ENCODE assay signal across 21 cellular contexts in genomic region chr13:89852570-89852969, GRCh38.
DNase-seq lines count a peak whose midpoint lies in the region; ATAC-seq and TF ChIP-seq lines count a peak whose summit lies in the region.
"Had no signal": no experiment of that assay in that cellular context is flagged by ENCODE, and none has a peak within 500 bp of the region (broad histone marks: within the 10 kb centered on the region; RNA-seq: fewer than 3 reads in every experiment).

No MANE protein-coding gene starts in this region.

- intact Hi-C loops in CD14-positive monocyte (cut with micrococcal nuclease) = no loop called here

- DNase-seq in GM13977 (ENCODE audit: low spot score) (peak; percentile 6), GM03348 (ENCODE audit: low spot score) (no peak), CD14-positive monocyte (ENCODE audit: low spot score) (no peak), NCI-H2107 treated with DMSO at 0.1 percent for 48 hours (lab: John Stamatoyannopoulos, UW; ENCODE audit: unreplicated experiment) (no peak)
- DNase-seq in natural killer cell treated with Interleukin-12 subunit alpha and Interleukin-12 subunit beta and Interleukin-15 and Interleukin-18, amount 100 ng/mL, for 72 hours (ENCODE audit: low spot score) = no peak
- DNase-seq: GM23248; H9; HFFc6; Kasumi-1; NCI-H1417 treated with DMSO at 0.1 percent for 48 hours; NCI-H187 treated with DMSO at 0.1 percent for 48 hours; NCI-H2107; NCI-H69; NK-92 treated with Interleukin-12 subunit alpha and Interleukin-12 subunit beta, amount 100 ng/mL, for 24 hours; SIG-M5; T-cell had no signal

- no peaks in the 10 kb centered on the region for H3K36me3 ChIP-seq in OCI-LY3 (replicated peaks; ENCODE audit: low read depth, low read length)

- no peak overlapping the region for H2AFZ ChIP-seq in OCI-LY3 (ENCODE audit: low read depth, low read length)
- H2AFZ ChIP-seq: GM23248 had no signal

- no peaks in the 10 kb centered on the region for H3K27me3 Mint-ChIP-seq in natural killer cell treated with Interleukin-12 subunit alpha and Interleukin-12 subunit beta and Interleukin-15 and Interleukin-18, amount 100 ng/mL, for 72 hours
- no peaks in the 10 kb centered on the region for H3K27me3 Mint-ChIP-seq in CD14-positive monocyte (ENCODE audit: low read depth in 3 of 3)
- H3K27me3 Mint-ChIP-seq: T-cell had no signal

- H3K9me3 Mint-ChIP-seq in natural killer cell treated with Interleukin-12 subunit alpha and Interleukin-12 subunit beta and Interleukin-15 and Interleukin-18, amount 100 ng/mL, for 72 hours = peaks cover 10% of the 10 kb centered on the region
- peaks cover 0 to 6% (median 4%) of the 10 kb centered on the region in 7 donors for H3K9me3 Mint-ChIP-seq in CD14-positive monocyte
- H3K9me3 Mint-ChIP-seq: H9, HFFc6 had no signal

- in situ Hi-C loops in GM13977 (cut with MboI; ENCODE audit: low pct_unique_long_range_greater_than_20kb, low sequenced_read_pairs, unreplicated experiment) = no loop called here

- peaks cover 12% of the 10 kb centered on the region for H3K4me1 ChIP-seq in OCI-LY3 (ENCODE audit: low read length)

- H3K27ac Mint-ChIP-seq in natural killer cell treated with Interleukin-12 subunit alpha and Interleukin-12 subunit beta and Interleukin-15 and Interleukin-18, amount 100 ng/mL, for 72 hours = no peak overlapping the region
- no peak overlapping the region for H3K27ac Mint-ChIP-seq in CD14-positive monocyte
- H3K27ac Mint-ChIP-seq: H9, HFFc6, T-cell had no signal

- H3K4me1 Mint-ChIP-seq in natural killer cell treated with Interleukin-12 subunit alpha and Interleukin-12 subunit beta and Interleukin-15 and Interleukin-18, amount 100 ng/mL, for 72 hours (ENCODE audit: low read depth in 2 of 2) = no peaks in the 10 kb centered on the region
- H3K4me1 Mint-ChIP-seq in CD14-positive monocyte = no peaks in the 10 kb centered on the region
- H3K4me1 Mint-ChIP-seq: H9, T-cell had no signal

- H3K36me3 Mint-ChIP-seq in natural killer cell treated with Interleukin-12 subunit alpha and Interleukin-12 subunit beta and Interleukin-15 and Interleukin-18, amount 100 ng/mL, for 72 hours = no peaks in the 10 kb centered on the region
- no peaks in the 10 kb centered on the region for H3K36me3 Mint-ChIP-seq in CD14-positive monocyte
- H3K36me3 Mint-ChIP-seq: T-cell had no signal

- H4K20me1 ChIP-seq in OCI-LY3 (ENCODE audit: insufficient read depth, low read length) = no peaks in the 10 kb centered on the region

- H3K4me3 ChIP-seq in OCI-LY3 (ENCODE audit: low read length) = no peak overlapping the region
- H3K4me3 ChIP-seq: GM23248 had no signal

- no peak overlapping the region for H3K9ac ChIP-seq in OCI-LY3 (ENCODE audit: low read length)
- H3K9ac ChIP-seq: GM23248 had no signal

- no peak overlapping the region for H3K4me3 Mint-ChIP-seq in natural killer cell treated with Interleukin-12 subunit alpha and Interleukin-12 subunit beta and Interleukin-15 and Interleukin-18, amount 100 ng/mL, for 72 hours
- no peak overlapping the region for H3K4me3 Mint-ChIP-seq in CD14-positive monocyte
- H3K4me3 Mint-ChIP-seq: H9, HFFc6, T-cell had no signal

- peak overlapping the region; percentile 27; the same call in 1 of the 2 replicates for H3K4me2 ChIP-seq in OCI-LY3 (ENCODE audit: low read length)

- ATAC-seq in GM21717 (IDR thresholded peaks at IDR 0.05; ENCODE audit: unreplicated experiment) (peak; percentile 84), HG03066 (IDR thresholded peaks at IDR 0.05; ENCODE audit: low read depth, unreplicated experiment) (peak; percentile 53)
- no peak for ATAC-seq in natural killer cell treated with Interleukin-12 subunit alpha and Interleukin-12 subunit beta and Interleukin-15 and Interleukin-18, amount 100 ng/mL, for 72 hours
- ATAC-seq: Panc1, T-cell had no signal

- TF ChIP-seq CTCF in GM13977 (IDR thresholded peaks at IDR 0.05; ENCODE audit: extremely low read depth, insufficient read depth, missing control alignments) (no peak), OCI-LY3 (IDR thresholded peaks at IDR 0.05; ENCODE audit: low read depth, low read length) (no peak), CD14-positive monocyte (IDR thresholded peaks at IDR 0.05) (no peak)

- no peaks in the 10 kb centered on the region for H3K79me2 ChIP-seq in OCI-LY3 (ENCODE audit: low read length)

- no peak overlapping the region for H3K27ac ChIP-seq in OCI-LY3 (ENCODE audit: low read length)
- H3K27ac ChIP-seq: C4-2B, GM23248 had no signal

- H3K9me3 ChIP-seq in OCI-LY3 (ENCODE audit: insufficient read depth, low read length) = no peaks in the 10 kb centered on the region; the same call in none of the 2 replicates

- no peaks in the 10 kb centered on the region for H3K27me3 ChIP-seq in OCI-LY3 (ENCODE audit: low read depth, low read length)

Comparison
In these comparisons a context has a peak if more than half of its experiments do, and no peak if none do; other contexts are left out.
1. ATAC-seq: peak in GM21717 (single experiment) and HG03066 (single experiment); none in natural killer cell treated with Interleukin-12 subunit alpha and Interleukin-12 subunit beta and Interleukin-15 and Interleukin-18, amount 100 ng/mL, for 72 hours (0 of 2).